Comparison of ENCODE assay signal across 1 cellular context in genomic region chr7:65866244-65866643, GRCh38.
A peak's percentile ranks its signal among the peaks of the same experiment; 100 is the strongest.
TF ChIP-seq lines count a peak whose summit lies in the region.

No MANE protein-coding gene starts in this region.

TF ChIP-seq in liver, 16 proteins besides CTCF, POLR2A, EP300 and RAD21:
- peak; percentile 27 to 41 for TF ChIP-seq HNF4A (conservative IDR thresholded peaks at IDR 0.05)
